26 cellular contexts compared by ENCODE assay signal in the genomic region with DNA sequence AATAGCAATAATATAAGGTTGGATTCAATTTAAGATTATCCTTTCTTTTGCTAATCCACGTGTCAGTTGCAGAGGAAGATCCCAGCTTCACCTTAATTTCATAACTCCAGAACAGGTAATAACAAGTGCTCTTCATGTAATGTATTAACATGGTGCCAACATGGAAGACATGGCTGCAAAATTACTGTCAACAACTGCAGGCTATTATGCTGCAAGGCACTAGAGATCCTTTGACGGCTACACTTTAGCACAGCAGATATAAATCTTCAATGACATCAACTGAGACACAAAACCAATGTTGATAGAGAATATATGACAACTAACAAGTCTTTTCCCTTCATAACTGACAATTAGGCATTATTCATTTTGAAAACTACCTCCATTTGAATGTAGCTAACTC.
"Had no signal": no experiment of that assay in that cellular context is flagged by ENCODE, and none has a peak within 500 bp of the region (broad histone marks: within the 10 kb centered on the region; RNA-seq: fewer than 3 reads in every experiment).

No MANE protein-coding gene starts in this region.

- H3K36me3 ChIP-seq: ascending aorta, MG63 had no signal

- FAIRE-seq: bronchial epithelial cell, RCC 7860 had no signal

- H3K9me3 ChIP-seq: ascending aorta, body of pancreas, MG63 had no signal

- H3K4me1 ChIP-seq: ascending aorta, body of pancreas had no signal

- DNase-seq: activated CD4-positive, alpha-beta T cell treated with anti-CD3 and anti-CD28 coated beads for 48 hours; activated CD4-positive, alpha-beta T cell treated with anti-CD3 and anti-CD28 coated beads, Interleukin-2, amount 50 U/mL, for 4 hours; activated CD4-positive, CD25-positive, alpha-beta regulatory T cell treated with anti-CD3 and anti-CD28 coated beads, Interleukin-2, amount 50 U/mL, for 72 hours; activated CD8-positive, alpha-beta memory T cell treated with anti-CD3 and anti-CD28 coated beads for 24 hours; activated effector memory CD4-positive, alpha-beta T cell treated with anti-CD3 and anti-CD28 coated beads, Interleukin-2, amount 50 U/mL, for 16 hours; activated naive CD4-positive, alpha-beta T cell treated with Interleukin-2 at 50 U/mL for 16 hours; activated naive CD8-positive, alpha-beta T cell treated with anti-CD3 and anti-CD28 coated beads, Interleukin-2, amount 50 U/mL, for 24 hours; activated T-cell treated with anti-CD3 and anti-CD28 coated beads, Interleukin-2, amount 50 U/mL, for 4 hours; amniotic stem cell; body of pancreas; central memory CD4-positive, alpha-beta T cell; MG63; MV-4-11; NCI-H187; NCI-H2107; NCI-H524 treated with DMSO at 0.1 percent for 48 hours; PC-3; SHP77 treated with DMSO at 0.1 percent for 48 hours; T-helper 17 cell; T-helper 9 cell had no signal

- ATAC-seq: activated naive CD4-positive, alpha-beta T cell treated with anti-CD3 and anti-CD28 coated beads, Interleukin-2, amount 50 U/mL, for 72 hours; activated naive CD8-positive, alpha-beta T cell treated with anti-CD3 and anti-CD28 coated beads, Interleukin-2, amount 50 U/mL, for 24 hours; activated T-cell treated with anti-CD3 and anti-CD28 coated beads, Interleukin-2, amount 50 U/mL, for 4 hours; body of pancreas; PC-3; T-helper 17 cell; WTC11 had no signal

- H3K4me3 ChIP-seq: ascending aorta, body of pancreas, coronary artery, MG63 had no signal

- H3K27me3 ChIP-seq: ascending aorta, body of pancreas, MG63 had no signal

- H3K27ac ChIP-seq: ascending aorta, body of pancreas, coronary artery had no signal
